Comparison of ENCODE assay signal across 11 cellular contexts in genomic region chr2:7015007-7015950, GRCh38.
A peak's percentile ranks its signal among the peaks of the same experiment; 100 is the strongest.
DNase-seq lines count a peak whose midpoint lies in the region; ATAC-seq and TF ChIP-seq lines count a peak whose summit lies in the region.
"Had no signal": no experiment of that assay in that cellular context is flagged by ENCODE, and none has a peak within 500 bp of the region (broad histone marks: within the 10 kb centered on the region; RNA-seq: fewer than 3 reads in every experiment).

No MANE protein-coding gene starts in this region.

- peaks cover 7% of the 10 kb centered on the region for H3K36me3 ChIP-seq in BE2C

- TF ChIP-seq CTCF in BE2C (IDR thresholded peaks at IDR 0.05; ENCODE audit: low read depth, low read length) (no peak), astrocyte of the spinal cord (IDR thresholded peaks at IDR 0.05; ENCODE audit: low read depth, low read length) (no peak), nephron (IDR thresholded peaks at IDR 0.05; ENCODE audit: unreplicated experiment in 3 of 3) (no peak)

- no peaks in the 10 kb centered on the region for H3K27me3 Mint-ChIP-seq in nephron (ENCODE audit: low read depth)
- H3K27me3 Mint-ChIP-seq: naive B cell had no signal

- peaks cover 23% of the 10 kb centered on the region for H3K36me3 Mint-ChIP-seq in nephron (ENCODE audit: low read depth)
- H3K36me3 Mint-ChIP-seq: naive B cell had no signal

- peak overlapping the region; percentile 14 to 44 (median 22) for H3K4me3 Mint-ChIP-seq in nephron
- H3K4me3 Mint-ChIP-seq: GM23338, naive B cell had no signal

- no peak overlapping the region for H3K4me3 ChIP-seq in BE2C (ENCODE audit: low read depth, low read length)
- no peak overlapping the region for H3K4me3 ChIP-seq in astrocyte of the spinal cord (ENCODE audit: low read depth, low read length)
- H3K4me3 ChIP-seq: GM23338 had no signal

- ATAC-seq in GM21786 (IDR thresholded peaks at IDR 0.05; ENCODE audit: unreplicated experiment): no peak

- in situ Hi-C loops in astrocyte of the spinal cord (cut with HindIII; ENCODE audit: low sequenced_read_pairs): loop anchor here (25.0 kb wide), 1 partner anchor 103 kb away; the partner anchor contains the start of gene RNF144A

- H3K27ac Mint-ChIP-seq in nephron: peak overlapping the region; percentile 89 to 93 (median 90)
- H3K27ac Mint-ChIP-seq: GM23338, naive B cell had no signal

- peaks cover 96% of the 10 kb centered on the region for H3K4me1 Mint-ChIP-seq in nephron

- H3K27me3 ChIP-seq in BE2C: no peaks in the 10 kb centered on the region

- no peaks in the 10 kb centered on the region for H3K9me3 Mint-ChIP-seq in nephron
- H3K9me3 Mint-ChIP-seq: GM23338, naive B cell had no signal

- H3K9me3 ChIP-seq in BE2C: no peaks in the 10 kb centered on the region

- H3K4me1 ChIP-seq in BE2C: peaks cover 63% of the 10 kb centered on the region

- DNase-seq in BE2C (peak; percentile 52), NCI-H1694 treated with DMSO at 0.1 percent for 48 hours (lab: John Stamatoyannopoulos, UW) (peak; percentile 86), astrocyte of the spinal cord (ENCODE audit: low read depth, low spot score) (peak; percentile 15), COLO829 (ENCODE audit: low spot score) (no peak), iPS-NIHi7 (ENCODE audit: extremely low spot score) (no peak)
- no peak for DNase-seq in activated CD8-positive, alpha-beta memory T cell treated with anti-CD3 and anti-CD28 coated beads for 24 hours
- DNase-seq: IMR-90, naive B cell had no signal

Comparison
In these comparisons a context has a peak if more than half of its experiments do, and no peak if none do; other contexts are left out.
1. DNase-seq: peak in BE2C (single experiment), NCI-H1694 treated with DMSO at 0.1 percent for 48 hours (single experiment) and astrocyte of the spinal cord (single experiment); none in activated CD8-positive, alpha-beta memory T cell treated with anti-CD3 and anti-CD28 coated beads for 24 hours (single experiment), COLO829 (single experiment) and iPS-NIHi7 (single experiment).